25 cellular contexts compared by ENCODE assay signal in genomic region chr11:122637538-122637937, GRCh38. TPM values are rescaled to one million over a fixed set of nuclear protein-coding genes. Genes with fewer than 3 reads are reported as not detected.
DNase-seq lines count a peak whose midpoint lies in the region; ATAC-seq, FAIRE-seq and TF ChIP-seq lines count a peak whose summit lies in the region.
"Had no signal": no experiment of that assay in that cellular context is flagged by ENCODE, and none has a peak within 500 bp of the region (broad histone marks: within the 10 kb centered on the region; RNA-seq: fewer than 3 reads in every experiment).

No MANE protein-coding gene starts in this region.

- H3K4me1 Mint-ChIP-seq in CD8-positive, alpha-beta T cell (ENCODE audit: low read depth), result peaks cover 10% of the 10 kb centered on the region
- H3K4me1 Mint-ChIP-seq in T-helper 17 cell, result peaks cover 5% of the 10 kb centered on the region
- peaks cover 0 to 17% (median 10%) of the 10 kb centered on the region in 7 donors for H3K4me1 Mint-ChIP-seq in naive thymus-derived CD4-positive, alpha-beta T cell

- POLR2A ChIA-PET in A549 (lab: Yijun Ruan, JAX), result interaction anchor here (0.9 kb wide), 1 partner anchor 8 kb away, joined by 3 read pairs; no protein-coding TSS in a partner anchor
- POLR2A ChIA-PET in CD8-positive, alpha-beta T cell (lab: Charles Lee), result interaction anchor here (1.0 to 1.9 kb wide), 4 partner anchors 9 to 144 kb away, joined by 3 to 4 read pairs (median 3); no protein-coding TSS in a partner anchor
- POLR2A ChIA-PET in naive thymus-derived CD4-positive, alpha-beta T cell (lab: Charles Lee), result interaction anchor here (0.7 to 2.0 kb wide), 5 partner anchors 18 to 214 kb away, joined by 3 to 8 read pairs (median 3); no protein-coding TSS in a partner anchor

- no peak overlapping the region for H3K4me2 ChIP-seq in A549

- H3K27ac ChIP-seq in A549 (peak overlapping the region; percentile 40 to 92; a peak in 4 of 6 replicates), tibial artery (no peak overlapping the region)
- no peak overlapping the region for H3K27ac ChIP-seq in CD8-positive, alpha-beta T cell (ENCODE audit: low read depth, low read length)
- no peak overlapping the region for H3K27ac ChIP-seq in naive thymus-derived CD4-positive, alpha-beta T cell (ENCODE audit: low read depth, low read length)
- H3K27ac ChIP-seq: cardiac muscle cell, dorsolateral prefrontal cortex, epithelial cell of prostate, SK-N-MC, thoracic aorta had no signal

- CTCF ChIA-PET in A549 (lab: Yijun Ruan, JAX), result interaction anchor here (0.9 to 3.9 kb wide), 5 partner anchors 144 to 219 kb away, joined by 3 to 16 read pairs (median 11); no protein-coding TSS in a partner anchor
- CTCF ChIA-PET in CD8-positive, alpha-beta T cell (lab: Charles Lee), result interaction anchor here (0.9 to 23.1 kb wide), 6 partner anchors 10 to 219 kb away, joined by 3 to 517 read pairs (median 10); no protein-coding TSS in a partner anchor
- CTCF ChIA-PET in naive thymus-derived CD4-positive, alpha-beta T cell (lab: Charles Lee), result interaction anchor here (1.2 to 2.3 kb wide), 4 partner anchors 9 to 144 kb away, joined by 5 to 11 read pairs (median 6); no protein-coding TSS in a partner anchor

- no peak for FAIRE-seq in A549 (lab: Jason Lieb, UNC)
- FAIRE-seq: HTR-8/SVneo had no signal

- no peaks in the 10 kb centered on the region for H3K36me3 ChIP-seq in CD8-positive, alpha-beta T cell (ENCODE audit: insufficient read depth, low read length)
- no peaks in the 10 kb centered on the region for H3K36me3 ChIP-seq in naive thymus-derived CD4-positive, alpha-beta T cell (ENCODE audit: control insufficient read depth in 2 of 3, insufficient read depth in 3 of 3, low read length in 3 of 3)
- no peaks in the 10 kb centered on the region for H3K36me3 ChIP-seq in tibial artery
- H3K36me3 ChIP-seq: cardiac muscle cell, thoracic aorta had no signal

- H3K9me3 Mint-ChIP-seq in CD8-positive, alpha-beta T cell, result no peaks in the 10 kb centered on the region
- H3K9me3 Mint-ChIP-seq in naive thymus-derived CD4-positive, alpha-beta T cell, result no peaks in the 10 kb centered on the region
- H3K9me3 Mint-ChIP-seq: activated T-helper 2 cell treated with anti-CD3 and anti-CD28 coated beads, Interferon-gamma antibody, Interleukin-2, Interleukin-4, amounts not matched to agents 10 μg/mL and 5 μg/mL and 100 μg/mL, durations not matched to agents 14 hours and 24 hours and 36 hours had no signal

- intact Hi-C loops in CD8-positive, alpha-beta T cell (cut with DNase I, micrococcal nuclease), result no loop called here
- intact Hi-C loops in naive thymus-derived CD4-positive, alpha-beta T cell (cut with micrococcal nuclease), result loop anchor here in 1 of 2 donors (10.0 kb wide), 1 partner anchor 57 kb away; no protein-coding TSS in a partner anchor
- intact Hi-C loops in tibial artery (cut with DNase I; ENCODE audit: low total_unique reads), result no loop called here

- no peaks in the 10 kb centered on the region for H3K9me3 ChIP-seq in A549
- H3K9me3 ChIP-seq in CD8-positive, alpha-beta T cell (ENCODE audit: low read length), result no peaks in the 10 kb centered on the region
- H3K9me3 ChIP-seq in T-helper 17 cell (ENCODE audit: control insufficient read depth, low read length, poor library complexity, severe bottlenecking), result no peaks in the 10 kb centered on the region
- no peaks in the 10 kb centered on the region for H3K9me3 ChIP-seq in naive thymus-derived CD4-positive, alpha-beta T cell (ENCODE audit: control insufficient read depth in 2 of 3, low read length in 3 of 3)
- no peaks in the 10 kb centered on the region for H3K9me3 ChIP-seq in tibial artery
- H3K9me3 ChIP-seq: thoracic aorta had no signal

- H3K4me1 ChIP-seq in A549 (peaks cover 29% of the 10 kb centered on the region), tibial artery (peaks cover 0 to 5% (median 0%) of the 10 kb centered on the region in 4 donors)
- peaks cover 7% of the 10 kb centered on the region for H3K4me1 ChIP-seq in CD8-positive, alpha-beta T cell (ENCODE audit: insufficient read depth, low read length)
- H3K4me1 ChIP-seq in naive thymus-derived CD4-positive, alpha-beta T cell (ENCODE audit: control insufficient read depth in 2 of 2, insufficient read depth in 2 of 2, low read length in 2 of 2), result peaks cover 0 to 3% of the 10 kb centered on the region in 2 donors

- no peak for TF ChIP-seq POLR2A in A549 (IDR thresholded peaks at IDR 0.05; ENCODE audit: low read length)

- WGBS in A549 (ENCODE audit: missing lambda C conversion rate), result 88% methylated on average over 6 of the region's 6 CpGs

- DNase-seq in A549 (ENCODE audit: low read depth in 1 of 2, low spot score in 1 of 2) (no peak), T-helper 17 cell (no peak), T1000 (lab: John Stamatoyannopoulos, UW) (no peak), tibial artery (no peak)
- peak in 1 of 7 experiments; percentile 60 for DNase-seq in CD8-positive, alpha-beta T cell
- DNase-seq in naive thymus-derived CD4-positive, alpha-beta T cell, result peak in 7 of 9 donors; percentile 31 to 67 (median 49)
- DNase-seq: amygdala, DMS79, dorsolateral prefrontal cortex, HCEC 1CT, left ventricle myocardium superior, NCI-H1417 treated with DMSO at 0.1 percent for 48 hours, NCI-H510A treated with DMSO at 0.1 percent for 48 hours, retina, RPMI8226, T-helper 9 cell had no signal

- no peak for TF ChIP-seq RAD21 in A549 (conservative IDR thresholded peaks at IDR 0.05 in 1 of 2, IDR thresholded peaks at IDR 0.05 in 1 of 2)

- no peak for TF ChIP-seq CTCF in A549 (IDR thresholded peaks at IDR 0.05)
- TF ChIP-seq CTCF in CD8-positive, alpha-beta T cell (IDR thresholded peaks at IDR 0.05), result no peak
- TF ChIP-seq CTCF in tibial artery (IDR thresholded peaks at IDR 0.05), result no peak

- TF ChIP-seq EP300 in A549 (IDR thresholded peaks at IDR 0.05), result no peak

- H3K36me3 Mint-ChIP-seq in CD8-positive, alpha-beta T cell, result no peaks in the 10 kb centered on the region
- no peaks in the 10 kb centered on the region for H3K36me3 Mint-ChIP-seq in T-helper 17 cell (ENCODE audit: low read depth)
- H3K36me3 Mint-ChIP-seq in naive thymus-derived CD4-positive, alpha-beta T cell, result no peaks in the 10 kb centered on the region

- no peaks in the 10 kb centered on the region for H3K27me3 Mint-ChIP-seq in CD8-positive, alpha-beta T cell (ENCODE audit: low read depth)
- no peaks in the 10 kb centered on the region for H3K27me3 Mint-ChIP-seq in T-helper 17 cell
- H3K27me3 Mint-ChIP-seq in naive thymus-derived CD4-positive, alpha-beta T cell, result peaks cover 0 to 18% (median 0%) of the 10 kb centered on the region in 5 donors

- H3K4me3 ChIP-seq in A549, result no peak overlapping the region
- H3K4me3 ChIP-seq in CD8-positive, alpha-beta T cell (ENCODE audit: low read depth, low read length), result no peak overlapping the region
- H3K4me3 ChIP-seq in naive thymus-derived CD4-positive, alpha-beta T cell (ENCODE audit: low read length), result no peak overlapping the region
- no peak overlapping the region for H3K4me3 ChIP-seq in tibial artery
- H3K4me3 ChIP-seq: cardiac muscle cell, dorsolateral prefrontal cortex, SK-N-MC, thoracic aorta had no signal

- H3K4me3 Mint-ChIP-seq in CD8-positive, alpha-beta T cell, result no peak overlapping the region
- H3K4me3 Mint-ChIP-seq in T-helper 17 cell, result no peak overlapping the region
- no peak overlapping the region for H3K4me3 Mint-ChIP-seq in naive thymus-derived CD4-positive, alpha-beta T cell

- ATAC-seq in A549, result no peak
- ATAC-seq in CD8-positive, alpha-beta T cell, result peak; percentile 93
- ATAC-seq in T-helper 17 cell, result no peak
- ATAC-seq in naive thymus-derived CD4-positive, alpha-beta T cell, result peak; percentile 74
- no peak for ATAC-seq in GM19324 (IDR thresholded peaks at IDR 0.05; ENCODE audit: low FRiP score, unreplicated experiment)
- no peak for ATAC-seq in HG02970 (IDR thresholded peaks at IDR 0.05; ENCODE audit: low FRiP score, unreplicated experiment)
- ATAC-seq: activated CD4-positive, CD25-positive, alpha-beta regulatory T cell treated with anti-CD3 and anti-CD28 coated beads, Interleukin-2, amount 50 U/mL, for 24 hours; left ventricle myocardium superior had no signal

- H3K27ac Mint-ChIP-seq in CD8-positive, alpha-beta T cell, result no peak overlapping the region
- peak overlapping the region; percentile 14 for H3K27ac Mint-ChIP-seq in T-helper 17 cell
- H3K27ac Mint-ChIP-seq in naive thymus-derived CD4-positive, alpha-beta T cell, result peak overlapping the region in 7 of 9 donors; percentile 46 to 81 (median 69)
- H3K27ac Mint-ChIP-seq: activated T-helper 2 cell treated with anti-CD3 and anti-CD28 coated beads, Interferon-gamma antibody, Interleukin-2, Interleukin-4, amounts not matched to agents 10 μg/mL and 5 μg/mL and 100 μg/mL, durations not matched to agents 14 hours and 24 hours and 36 hours had no signal

- no peaks in the 10 kb centered on the region for H3K27me3 ChIP-seq in CD8-positive, alpha-beta T cell (ENCODE audit: insufficient read depth, low read length)
- H3K27me3 ChIP-seq in naive thymus-derived CD4-positive, alpha-beta T cell (ENCODE audit: control insufficient read depth in 2 of 2, insufficient read depth in 2 of 2, low read length in 2 of 2), result no peaks in the 10 kb centered on the region
- H3K27me3 ChIP-seq in tibial artery, result peaks cover 0 to 3% of the 10 kb centered on the region in 2 donors
- H3K27me3 ChIP-seq: cardiac muscle cell, dorsolateral prefrontal cortex had no signal

TF ChIP-seq in A549, 52 proteins besides CTCF, POLR2A, EP300 and RAD21 (continues in another document):
- no peak for TF ChIP-seq CBX8 (IDR thresholded peaks at IDR 0.05)
- no peak for TF ChIP-seq FOSB (CRISPR knock-in tag; IDR thresholded peaks at IDR 0.05)
- no peak for TF ChIP-seq GATA3 (IDR thresholded peaks at IDR 0.05; ENCODE audit: borderline replicate concordance)
- TF ChIP-seq MYC (IDR thresholded peaks at IDR 0.05; ENCODE audit: borderline replicate concordance, low read length), result no peak
- no peak for TF ChIP-seq HEYL (CRISPR knock-in tag; IDR thresholded peaks at IDR 0.05)
- TF ChIP-seq MAX (IDR thresholded peaks at IDR 0.05), result no peak
- no peak for TF ChIP-seq KDM1A (IDR thresholded peaks at IDR 0.05; ENCODE audit: low read depth)
- no peak for TF ChIP-seq CBX2 (IDR thresholded peaks at IDR 0.05; ENCODE audit: borderline replicate concordance, low read depth)

RNA-seq across cellular contexts. Expression of gene UBASH3B, which starts 18.0 kb away (rescaled TPM):
- polyA plus RNA-seq in A549 (2011; rRNA removed), result 43.0 and 52.2 TPM in 2 replicates
- 22.4 and 29.5 TPM in 2 replicates for polyA plus RNA-seq in A549 (2012; cell fraction: cytosol; rRNA removed)
- 25.3 and 30.1 TPM in 2 replicates for polyA plus RNA-seq in A549 (2012; cell fraction: nucleus; rRNA removed)
- polyA plus RNA-seq in A549 (2017; fragmentation: RNase III; extraction: RNeasy Plus Mini Kit Qiagen cat#74134 plus additional on column Dnase treatment), result 26.8 to 33.4 TPM (median 32.5 TPM) in 3 replicates
- polyA minus RNA-seq in A549 (2011; rRNA and poly(A)+ RNA removed), result 215 and 227 TPM in 2 replicates
- total RNA-seq in CD8-positive, alpha-beta T cell, result 10 to 100 TPM; 16.7 to 19.3 TPM
- 10 to 100 TPM; 22.6 to 23.6 TPM for total RNA-seq in T-helper 17 cell
- 10 to 100 TPM; 10.4 to 49.8 (median 43.2) TPM for total RNA-seq in naive thymus-derived CD4-positive, alpha-beta T cell
- 10 to 100 TPM; 10.3 to 18.7 TPM for polyA plus RNA-seq in naive thymus-derived CD4-positive, alpha-beta T cell
- polyA plus RNA-seq: cardiac muscle cell had no signal

Comparison
In these comparisons a context has a peak if more than half of its experiments do, and no peak if none do; other contexts are left out.
1. ATAC-seq: peak in CD8-positive, alpha-beta T cell (single experiment) and naive thymus-derived CD4-positive, alpha-beta T cell (single experiment); none in A549 (0 of 2), T-helper 17 cell (single experiment), GM19324 (single experiment) and HG02970 (single experiment).
2. DNase-seq: peak in naive thymus-derived CD4-positive, alpha-beta T cell (7 of 9); none in A549 (0 of 2), T-helper 17 cell (0 of 3), T1000 (single experiment) and tibial artery (0 of 2).
3. H3K27ac ChIP-seq: peak in A549 (2 of 2); none in CD8-positive, alpha-beta T cell (single experiment), naive thymus-derived CD4-positive, alpha-beta T cell (single experiment) and tibial artery (0 of 2).